Comparison of ENCODE assay signal across 15 cellular contexts in genomic region chr15:70248116-70249025, GRCh38.
DNase-seq lines count a peak whose midpoint lies in the region; ATAC-seq and TF ChIP-seq lines count a peak whose summit lies in the region.
"Had no signal": no experiment of that assay in that cellular context is flagged by ENCODE, and none has a peak within 500 bp of the region (broad histone marks: within the 10 kb centered on the region; RNA-seq: fewer than 3 reads in every experiment).

No MANE protein-coding gene starts in this region.

- H3K27me3 Mint-ChIP-seq in nephron progenitor cell (ENCODE audit: low read depth, poor library complexity): peaks cover 49% of the 10 kb centered on the region
- H3K27me3 Mint-ChIP-seq in activated T-helper 17 cell treated with anti-CD3 and anti-CD28 coated beads, Interleukin-2, amount 50 U/mL, for 72 hours: no peaks in the 10 kb centered on the region

- no peak for ATAC-seq in activated T-helper 17 cell treated with anti-CD3 and anti-CD28 coated beads, Interleukin-2, amount 50 U/mL, for 72 hours (replicated peaks)
- no peak for ATAC-seq in HG03442 (IDR thresholded peaks at IDR 0.05; ENCODE audit: unreplicated experiment)
- ATAC-seq: gastrocnemius medialis had no signal

- H3K36me3 ChIP-seq in GM23248 (ENCODE audit: low read depth): no peaks in the 10 kb centered on the region
- H3K36me3 ChIP-seq: gastrocnemius medialis had no signal

- no peaks in the 10 kb centered on the region for H3K27me3 ChIP-seq in GM23248 (replicated peaks; ENCODE audit: insufficient read depth)
- H3K27me3 ChIP-seq: gastrocnemius medialis had no signal

- H3K4me1 ChIP-seq in GM23248 (ENCODE audit: insufficient read depth): no peaks in the 10 kb centered on the region; the same call in 1 of the 2 replicates

- H2AFZ ChIP-seq in GM23248: no peak overlapping the region

- TF ChIP-seq EP300 in Ishikawa (IDR thresholded peaks at IDR 0.05; ENCODE audit: borderline replicate concordance): no peak

- no peak overlapping the region for H3K4me3 ChIP-seq in GM23248
- H3K4me3 ChIP-seq: gastrocnemius medialis, lung had no signal

- H3K4me2 ChIP-seq in GM23248 (ENCODE audit: unreplicated experiment): no peak overlapping the region

- in situ Hi-C loops in GM23248 (cut with MboI): no loop called here

- H3K36me3 Mint-ChIP-seq in nephron progenitor cell (ENCODE audit: low read depth): no peaks in the 10 kb centered on the region
- H3K36me3 Mint-ChIP-seq in activated T-helper 17 cell treated with anti-CD3 and anti-CD28 coated beads, Interleukin-2, amount 50 U/mL, for 72 hours (ENCODE audit: low read depth): no peaks in the 10 kb centered on the region

- H3K27ac ChIP-seq in GM23248: no peak overlapping the region
- H3K27ac ChIP-seq: 22Rv1, gastrocnemius medialis, VCaP had no signal

- H3K4me3 Mint-ChIP-seq in nephron progenitor cell: peak overlapping the region; percentile 31
- H3K4me3 Mint-ChIP-seq in activated T-helper 17 cell treated with anti-CD3 and anti-CD28 coated beads, Interleukin-2, amount 50 U/mL, for 72 hours: no peak overlapping the region
- H3K4me3 Mint-ChIP-seq: dendritic cell treated with granulocyte-macrophage colony-stimulating factor and Interleukin-4, amounts not matched to agents 40 ng/mL and 50 ng/mL, for 4 days had no signal

- no peaks in the 10 kb centered on the region for H3K9me3 ChIP-seq in GM23248 (ENCODE audit: low read depth)
- H3K9me3 ChIP-seq: gastrocnemius medialis had no signal

- no peak for TF ChIP-seq CTCF in nephron progenitor cell (IDR thresholded peaks at IDR 0.05)

- H3F3A ChIP-seq in GM23248 (ENCODE audit: insufficient read depth): no peaks in the 10 kb centered on the region

- no peaks in the 10 kb centered on the region for H3K9me2 ChIP-seq in GM23248 (ENCODE audit: insufficient read depth)

- no peaks in the 10 kb centered on the region for H4K20me1 ChIP-seq in GM23248 (ENCODE audit: insufficient read depth)

- WGBS in GM23248 (ENCODE audit: low coverage in 1 of 2, low lambda C conversion rate in 2 of 2, missing lambda C conversion rate in 2 of 2), 2 experiments: 91% methylated on average over 12 of the region's 12 CpGs

- no peak for TF ChIP-seq RAD21 in Ishikawa (IDR thresholded peaks at IDR 0.05; ENCODE audit: low read depth)

- H3K27ac Mint-ChIP-seq in nephron progenitor cell: no peak overlapping the region
- H3K27ac Mint-ChIP-seq in activated T-helper 17 cell treated with anti-CD3 and anti-CD28 coated beads, Interleukin-2, amount 50 U/mL, for 72 hours: no peak overlapping the region
- H3K27ac Mint-ChIP-seq: dendritic cell treated with granulocyte-macrophage colony-stimulating factor and Interleukin-4, amounts not matched to agents 40 ng/mL and 50 ng/mL, for 4 days had no signal

- DNase-seq in DMS 273 (lab: John Stamatoyannopoulos, UW; ENCODE audit: unreplicated experiment): peak; percentile 67
- no peak for DNase-seq in DMS 273 treated with DMSO at 0.1 percent for 48 hours (lab: John Stamatoyannopoulos, UW)
- peak; percentile 68 for DNase-seq in SW480 (ENCODE audit: low spot score)
- peak; percentile 63 for DNase-seq in nephron progenitor cell
- no peak for DNase-seq in GM23248
- DNase-seq: activated gamma-delta T cell treated with Interleukin-2 at 50 U/mL for 16 hours, gastrocnemius medialis, NCI-H774 had no signal

- no peaks in the 10 kb centered on the region for H3K79me2 ChIP-seq in GM23248 (ENCODE audit: insufficient read depth)

- H3K9me3 Mint-ChIP-seq in nephron progenitor cell: no peaks in the 10 kb centered on the region
- H3K9me3 Mint-ChIP-seq in activated T-helper 17 cell treated with anti-CD3 and anti-CD28 coated beads, Interleukin-2, amount 50 U/mL, for 72 hours: no peaks in the 10 kb centered on the region
- H3K9me3 Mint-ChIP-seq: dendritic cell treated with granulocyte-macrophage colony-stimulating factor and Interleukin-4, amounts not matched to agents 40 ng/mL and 50 ng/mL, for 4 days had no signal

- no peak overlapping the region for H3K9ac ChIP-seq in GM23248

- H3K4me1 Mint-ChIP-seq in nephron progenitor cell: peaks cover 70% of the 10 kb centered on the region
- peaks cover 6% of the 10 kb centered on the region for H3K4me1 Mint-ChIP-seq in activated T-helper 17 cell treated with anti-CD3 and anti-CD28 coated beads, Interleukin-2, amount 50 U/mL, for 72 hours

TF ChIP-seq in Ishikawa, 13 proteins besides CTCF, POLR2A, EP300 and RAD21:
- no peak for TF ChIP-seq ZBTB7A (IDR thresholded peaks at IDR 0.05; ENCODE audit: low read depth)
- TF ChIP-seq EGR1 (IDR thresholded peaks at IDR 0.05): peak; percentile 31; the same call in 1 of the 2 replicates

Comparison
In these comparisons a context has a peak if more than half of its experiments do, and no peak if none do; other contexts are left out.
1. DNase-seq: peak in DMS 273 (single experiment), SW480 (single experiment) and nephron progenitor cell (single experiment); none in DMS 273 treated with DMSO at 0.1 percent for 48 hours (single experiment) and GM23248 (single experiment).